1 cellular context compared by ENCODE assay signal in the genomic region with DNA sequence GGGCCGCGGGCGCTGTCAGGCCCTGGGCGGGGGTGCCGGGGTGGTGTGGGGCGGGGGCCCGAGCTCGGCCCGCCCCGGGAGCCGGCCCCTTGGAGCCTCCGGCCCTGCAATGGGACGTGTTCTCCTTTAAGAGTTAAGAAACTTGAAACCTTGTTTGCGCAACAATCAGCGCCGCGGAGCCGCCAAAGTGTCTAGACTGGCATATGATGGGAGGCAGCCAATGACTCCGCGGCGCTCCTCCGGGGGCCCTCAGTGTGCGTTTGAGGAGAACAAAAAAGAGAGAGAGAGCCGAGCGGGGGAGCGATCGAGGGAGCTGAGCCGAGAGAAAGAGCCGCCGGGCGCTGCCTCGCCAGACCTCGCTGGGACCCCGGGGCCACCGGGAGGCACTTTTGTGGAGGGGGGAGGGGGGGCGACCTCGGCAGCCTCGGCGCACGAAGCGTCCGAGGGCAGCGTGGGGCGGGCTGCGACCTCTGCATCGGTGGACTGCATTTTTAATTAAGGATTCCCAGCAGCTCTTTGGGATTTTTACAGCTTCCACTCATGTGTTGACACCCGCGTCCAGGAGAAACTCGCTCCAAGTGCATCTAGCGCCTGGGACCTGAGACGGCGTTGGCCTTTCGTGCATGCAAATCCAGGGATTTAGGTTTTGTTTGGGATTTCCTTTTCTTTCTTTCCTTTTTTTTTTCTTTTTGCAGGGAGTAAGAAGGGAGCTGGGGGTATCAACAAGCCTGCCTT.
TF ChIP-seq lines count a peak whose summit lies in the region.

A gene (plus strand): TSS at position 202 of the 735 bp plus-strand sequence. CDS start 1,023 bp downstream, outside the sequence.

TF ChIP-seq in HepG2, 621 proteins besides CTCF, POLR2A, EP300 and RAD21 (continued from another document and continues in another):
- TF ChIP-seq, protein P1, sequence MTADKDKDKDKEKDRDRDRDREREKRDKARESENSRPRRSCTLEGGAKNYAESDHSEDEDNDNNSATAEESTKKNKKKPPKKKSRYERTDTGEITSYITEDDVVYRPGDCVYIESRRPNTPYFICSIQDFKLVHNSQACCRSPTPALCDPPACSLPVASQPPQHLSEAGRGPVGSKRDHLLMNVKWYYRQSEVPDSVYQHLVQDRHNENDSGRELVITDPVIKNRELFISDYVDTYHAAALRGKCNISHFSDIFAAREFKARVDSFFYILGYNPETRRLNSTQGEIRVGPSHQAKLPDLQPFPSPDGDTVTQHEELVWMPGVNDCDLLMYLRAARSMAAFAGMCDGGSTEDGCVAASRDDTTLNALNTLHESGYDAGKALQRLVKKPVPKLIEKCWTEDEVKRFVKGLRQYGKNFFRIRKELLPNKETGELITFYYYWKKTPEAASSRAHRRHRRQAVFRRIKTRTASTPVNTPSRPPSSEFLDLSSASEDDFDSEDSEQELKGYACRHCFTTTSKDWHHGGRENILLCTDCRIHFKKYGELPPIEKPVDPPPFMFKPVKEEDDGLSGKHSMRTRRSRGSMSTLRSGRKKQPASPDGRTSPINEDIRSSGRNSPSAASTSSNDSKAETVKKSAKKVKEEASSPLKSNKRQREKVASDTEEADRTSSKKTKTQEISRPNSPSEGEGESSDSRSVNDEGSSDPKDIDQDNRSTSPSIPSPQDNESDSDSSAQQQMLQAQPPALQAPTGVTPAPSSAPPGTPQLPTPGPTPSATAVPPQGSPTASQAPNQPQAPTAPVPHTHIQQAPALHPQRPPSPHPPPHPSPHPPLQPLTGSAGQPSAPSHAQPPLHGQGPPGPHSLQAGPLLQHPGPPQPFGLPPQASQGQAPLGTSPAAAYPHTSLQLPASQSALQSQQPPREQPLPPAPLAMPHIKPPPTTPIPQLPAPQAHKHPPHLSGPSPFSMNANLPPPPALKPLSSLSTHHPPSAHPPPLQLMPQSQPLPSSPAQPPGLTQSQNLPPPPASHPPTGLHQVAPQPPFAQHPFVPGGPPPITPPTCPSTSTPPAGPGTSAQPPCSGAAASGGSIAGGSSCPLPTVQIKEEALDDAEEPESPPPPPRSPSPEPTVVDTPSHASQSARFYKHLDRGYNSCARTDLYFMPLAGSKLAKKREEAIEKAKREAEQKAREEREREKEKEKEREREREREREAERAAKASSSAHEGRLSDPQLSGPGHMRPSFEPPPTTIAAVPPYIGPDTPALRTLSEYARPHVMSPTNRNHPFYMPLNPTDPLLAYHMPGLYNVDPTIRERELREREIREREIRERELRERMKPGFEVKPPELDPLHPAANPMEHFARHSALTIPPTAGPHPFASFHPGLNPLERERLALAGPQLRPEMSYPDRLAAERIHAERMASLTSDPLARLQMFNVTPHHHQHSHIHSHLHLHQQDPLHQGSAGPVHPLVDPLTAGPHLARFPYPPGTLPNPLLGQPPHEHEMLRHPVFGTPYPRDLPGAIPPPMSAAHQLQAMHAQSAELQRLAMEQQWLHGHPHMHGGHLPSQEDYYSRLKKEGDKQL (CRISPR knock-in tag; IDR thresholded peaks at IDR 0.05; ENCODE audit: low read depth): peak; percentile 24; the same call in 1 of the 2 replicates
- TF ChIP-seq, protein P2, sequence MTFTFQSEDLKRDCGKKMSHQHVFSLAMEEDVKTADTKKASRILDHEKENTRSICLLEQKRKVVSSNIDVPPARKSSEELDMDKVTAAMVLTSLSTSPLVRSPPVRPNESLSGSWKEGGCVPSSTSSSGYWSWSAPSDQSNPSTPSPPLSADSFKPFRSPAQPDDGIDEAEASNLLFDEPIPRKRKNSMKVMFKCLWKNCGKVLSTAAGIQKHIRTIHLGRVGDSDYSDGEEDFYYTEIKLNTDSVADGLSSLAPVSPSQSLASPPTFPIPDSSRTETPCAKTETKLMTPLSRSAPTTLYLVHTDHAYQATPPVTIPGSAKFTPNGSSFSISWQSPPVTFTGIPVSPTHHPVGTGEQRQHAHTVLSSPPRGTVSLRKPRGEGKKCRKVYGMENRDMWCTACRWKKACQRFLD (CRISPR knock-in tag; IDR thresholded peaks at IDR 0.05; ENCODE audit: borderline replicate concordance): no peak
- TF ChIP-seq ZNF260 (CRISPR knock-in tag; IDR thresholded peaks at IDR 0.05; ENCODE audit: borderline replicate concordance, low read depth) (no peak), JUNB (CRISPR knock-in tag; IDR thresholded peaks at IDR 0.05; ENCODE audit: borderline replicate concordance) (no peak), ZNF121 (CRISPR knock-in tag; IDR thresholded peaks at IDR 0.05) (peak; percentile 22; the same call in 1 of the 2 replicates), THYN1 (CRISPR knock-in tag; IDR thresholded peaks at IDR 0.05; ENCODE audit: borderline replicate concordance, low read depth) (no peak), STAT5B (CRISPR knock-in tag; IDR thresholded peaks at IDR 0.05) (no peak), KDM6A (CRISPR knock-in tag; IDR thresholded peaks at IDR 0.05; ENCODE audit: low read depth) (no peak), SMAD9 (CRISPR knock-in tag; IDR thresholded peaks at IDR 0.05) (no peak), ZFP36 (IDR thresholded peaks at IDR 0.05; ENCODE audit: borderline replicate concordance, low read depth, low read length, partially characterized antibody) (no peak), TBX3 (IDR thresholded peaks at IDR 0.05; ENCODE audit: borderline replicate concordance) (no peak), SMARCE1 (IDR thresholded peaks at IDR 0.05; ENCODE audit: borderline replicate concordance) (no peak), MTA1 (CRISPR knock-in tag; IDR thresholded peaks at IDR 0.05; ENCODE audit: borderline replicate concordance) (no peak; the same call in 1 of the 2 replicates), PPARG (CRISPR knock-in tag; conservative IDR thresholded peaks at IDR 0.05) (peak; percentile 48; the same call in 1 of the 2 replicates), ZNF629 (CRISPR knock-in tag; conservative IDR thresholded peaks at IDR 0.05) (no peak), RCOR2 (CRISPR knock-in tag; IDR thresholded peaks at IDR 0.05) (no peak), NPAS2 (CRISPR knock-in tag; IDR thresholded peaks at IDR 0.05; ENCODE audit: borderline replicate concordance) (no peak), TBP (CRISPR knock-in tag; IDR thresholded peaks at IDR 0.05) (no peak), SP1 (IDR thresholded peaks at IDR 0.05) (no peak), SP1 (CRISPR knock-in tag; IDR thresholded peaks at IDR 0.05) (0 out of 2 replicates have a peak, but pooled peaks have one; percentile 8), ZFP82 (CRISPR knock-in tag; IDR thresholded peaks at IDR 0.05; ENCODE audit: borderline replicate concordance) (no peak), RXRA (CRISPR knock-in tag; IDR thresholded peaks at IDR 0.05) (peak; percentile 67; the same call in 1 of the 2 replicates), ELF1 (CRISPR knock-in tag; IDR thresholded peaks at IDR 0.05) (no peak), ZFP36L2 (CRISPR knock-in tag; IDR thresholded peaks at IDR 0.05) (no peak), KMT2B (CRISPR knock-in tag; IDR thresholded peaks at IDR 0.05) (no peak), ZMYM2 (CRISPR knock-in tag; IDR thresholded peaks at IDR 0.05) (no peak), ZNF3 (CRISPR knock-in tag; IDR thresholded peaks at IDR 0.05) (no peak), ZNF607 (CRISPR knock-in tag; IDR thresholded peaks at IDR 0.05; ENCODE audit: borderline replicate concordance) (peak; percentile 66; the same call in 1 of the 2 replicates), NFYC (CRISPR knock-in tag; IDR thresholded peaks at IDR 0.05) (peak; percentile 74), ZNF143 (CRISPR knock-in tag; IDR thresholded peaks at IDR 0.05) (no peak), ZNF282 (IDR thresholded peaks at IDR 0.05; ENCODE audit: partially characterized antibody) (no peak), HDAC2 (CRISPR knock-in tag; IDR thresholded peaks at IDR 0.05) (peak; percentile 66; the same call in 1 of the 2 replicates), KDM5A (IDR thresholded peaks at IDR 0.05; ENCODE audit: borderline replicate concordance, low read length) (no peak), ZMAT3 (CRISPR knock-in tag; conservative IDR thresholded peaks at IDR 0.05) (peak; percentile 52; the same call in 1 of the 2 replicates), MXI1 (IDR thresholded peaks at IDR 0.05; ENCODE audit: borderline replicate concordance, low read depth, low read length) (peak; percentile 40; the same call in 1 of the 3 replicates)
- TF ChIP-seq, protein P3, sequence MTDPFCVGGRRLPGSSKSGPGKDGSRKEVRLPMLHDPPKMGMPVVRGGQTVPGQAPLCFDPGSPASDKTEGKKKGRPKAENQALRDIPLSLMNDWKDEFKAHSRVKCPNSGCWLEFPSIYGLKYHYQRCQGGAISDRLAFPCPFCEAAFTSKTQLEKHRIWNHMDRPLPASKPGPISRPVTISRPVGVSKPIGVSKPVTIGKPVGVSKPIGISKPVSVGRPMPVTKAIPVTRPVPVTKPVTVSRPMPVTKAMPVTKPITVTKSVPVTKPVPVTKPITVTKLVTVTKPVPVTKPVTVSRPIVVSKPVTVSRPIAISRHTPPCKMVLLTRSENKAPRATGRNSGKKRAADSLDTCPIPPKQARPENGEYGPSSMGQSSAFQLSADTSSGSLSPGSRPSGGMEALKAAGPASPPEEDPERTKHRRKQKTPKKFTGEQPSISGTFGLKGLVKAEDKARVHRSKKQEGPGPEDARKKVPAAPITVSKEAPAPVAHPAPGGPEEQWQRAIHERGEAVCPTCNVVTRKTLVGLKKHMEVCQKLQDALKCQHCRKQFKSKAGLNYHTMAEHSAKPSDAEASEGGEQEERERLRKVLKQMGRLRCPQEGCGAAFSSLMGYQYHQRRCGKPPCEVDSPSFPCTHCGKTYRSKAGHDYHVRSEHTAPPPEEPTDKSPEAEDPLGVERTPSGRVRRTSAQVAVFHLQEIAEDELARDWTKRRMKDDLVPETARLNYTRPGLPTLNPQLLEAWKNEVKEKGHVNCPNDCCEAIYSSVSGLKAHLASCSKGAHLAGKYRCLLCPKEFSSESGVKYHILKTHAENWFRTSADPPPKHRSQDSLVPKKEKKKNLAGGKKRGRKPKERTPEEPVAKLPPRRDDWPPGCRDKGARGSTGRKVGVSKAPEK (CRISPR knock-in tag; IDR thresholded peaks at IDR 0.05; ENCODE audit: borderline replicate concordance): no peak
- TF ChIP-seq, protein P4, sequence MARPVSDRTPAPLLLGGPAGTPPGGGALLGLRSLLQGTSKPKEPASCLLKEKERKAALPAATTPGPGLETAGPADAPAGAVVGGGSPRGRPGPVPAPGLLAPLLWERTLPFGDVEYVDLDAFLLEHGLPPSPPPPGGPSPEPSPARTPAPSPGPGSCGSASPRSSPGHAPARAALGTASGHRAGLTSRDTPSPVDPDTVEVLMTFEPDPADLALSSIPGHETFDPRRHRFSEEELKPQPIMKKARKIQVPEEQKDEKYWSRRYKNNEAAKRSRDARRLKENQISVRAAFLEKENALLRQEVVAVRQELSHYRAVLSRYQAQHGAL (CRISPR knock-in tag; IDR thresholded peaks at IDR 0.05; ENCODE audit: not compliant biosample characterization): no peak
- TF ChIP-seq, protein P5, sequence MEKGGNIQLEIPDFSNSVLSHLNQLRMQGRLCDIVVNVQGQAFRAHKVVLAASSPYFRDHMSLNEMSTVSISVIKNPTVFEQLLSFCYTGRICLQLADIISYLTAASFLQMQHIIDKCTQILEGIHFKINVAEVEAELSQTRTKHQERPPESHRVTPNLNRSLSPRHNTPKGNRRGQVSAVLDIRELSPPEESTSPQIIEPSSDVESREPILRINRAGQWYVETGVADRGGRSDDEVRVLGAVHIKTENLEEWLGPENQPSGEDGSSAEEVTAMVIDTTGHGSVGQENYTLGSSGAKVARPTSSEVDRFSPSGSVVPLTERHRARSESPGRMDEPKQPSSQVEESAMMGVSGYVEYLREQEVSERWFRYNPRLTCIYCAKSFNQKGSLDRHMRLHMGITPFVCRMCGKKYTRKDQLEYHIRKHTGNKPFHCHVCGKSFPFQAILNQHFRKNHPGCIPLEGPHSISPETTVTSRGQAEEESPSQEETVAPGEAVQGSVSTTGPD (CRISPR knock-in tag; IDR thresholded peaks at IDR 0.05): no peak
- TF ChIP-seq, protein P6, sequence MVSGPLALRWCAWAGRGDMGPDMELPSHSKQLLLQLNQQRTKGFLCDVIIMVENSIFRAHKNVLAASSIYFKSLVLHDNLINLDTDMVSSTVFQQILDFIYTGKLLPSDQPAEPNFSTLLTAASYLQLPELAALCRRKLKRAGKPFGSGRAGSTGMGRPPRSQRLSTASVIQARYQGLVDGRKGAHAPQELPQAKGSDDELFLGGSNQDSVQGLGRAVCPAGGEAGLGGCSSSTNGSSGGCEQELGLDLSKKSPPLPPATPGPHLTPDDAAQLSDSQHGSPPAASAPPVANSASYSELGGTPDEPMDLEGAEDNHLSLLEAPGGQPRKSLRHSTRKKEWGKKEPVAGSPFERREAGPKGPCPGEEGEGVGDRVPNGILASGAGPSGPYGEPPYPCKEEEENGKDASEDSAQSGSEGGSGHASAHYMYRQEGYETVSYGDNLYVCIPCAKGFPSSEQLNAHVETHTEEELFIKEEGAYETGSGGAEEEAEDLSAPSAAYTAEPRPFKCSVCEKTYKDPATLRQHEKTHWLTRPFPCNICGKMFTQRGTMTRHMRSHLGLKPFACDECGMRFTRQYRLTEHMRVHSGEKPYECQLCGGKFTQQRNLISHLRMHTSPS (CRISPR knock-in tag; IDR thresholded peaks at IDR 0.05; ENCODE audit: low read depth): no peak
- TF ChIP-seq, protein P7, sequence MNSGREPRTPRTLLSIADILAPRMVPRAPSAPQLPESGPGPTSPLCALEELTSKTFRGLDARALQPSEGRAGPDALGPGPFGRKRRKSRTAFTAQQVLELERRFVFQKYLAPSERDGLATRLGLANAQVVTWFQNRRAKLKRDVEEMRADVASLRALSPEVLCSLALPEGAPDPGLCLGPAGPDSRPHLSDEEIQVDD (CRISPR knock-in tag; IDR thresholded peaks at IDR 0.05; ENCODE audit: borderline replicate concordance): no peak
- TF ChIP-seq, protein P8, sequence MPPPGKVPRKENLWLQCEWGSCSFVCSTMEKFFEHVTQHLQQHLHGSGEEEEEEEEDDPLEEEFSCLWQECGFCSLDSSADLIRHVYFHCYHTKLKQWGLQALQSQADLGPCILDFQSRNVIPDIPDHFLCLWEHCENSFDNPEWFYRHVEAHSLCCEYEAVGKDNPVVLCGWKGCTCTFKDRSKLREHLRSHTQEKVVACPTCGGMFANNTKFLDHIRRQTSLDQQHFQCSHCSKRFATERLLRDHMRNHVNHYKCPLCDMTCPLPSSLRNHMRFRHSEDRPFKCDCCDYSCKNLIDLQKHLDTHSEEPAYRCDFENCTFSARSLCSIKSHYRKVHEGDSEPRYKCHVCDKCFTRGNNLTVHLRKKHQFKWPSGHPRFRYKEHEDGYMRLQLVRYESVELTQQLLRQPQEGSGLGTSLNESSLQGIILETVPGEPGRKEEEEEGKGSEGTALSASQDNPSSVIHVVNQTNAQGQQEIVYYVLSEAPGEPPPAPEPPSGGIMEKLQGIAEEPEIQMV (CRISPR knock-in tag; IDR thresholded peaks at IDR 0.05; ENCODE audit: low read depth): no peak
- TF ChIP-seq, protein P9, sequence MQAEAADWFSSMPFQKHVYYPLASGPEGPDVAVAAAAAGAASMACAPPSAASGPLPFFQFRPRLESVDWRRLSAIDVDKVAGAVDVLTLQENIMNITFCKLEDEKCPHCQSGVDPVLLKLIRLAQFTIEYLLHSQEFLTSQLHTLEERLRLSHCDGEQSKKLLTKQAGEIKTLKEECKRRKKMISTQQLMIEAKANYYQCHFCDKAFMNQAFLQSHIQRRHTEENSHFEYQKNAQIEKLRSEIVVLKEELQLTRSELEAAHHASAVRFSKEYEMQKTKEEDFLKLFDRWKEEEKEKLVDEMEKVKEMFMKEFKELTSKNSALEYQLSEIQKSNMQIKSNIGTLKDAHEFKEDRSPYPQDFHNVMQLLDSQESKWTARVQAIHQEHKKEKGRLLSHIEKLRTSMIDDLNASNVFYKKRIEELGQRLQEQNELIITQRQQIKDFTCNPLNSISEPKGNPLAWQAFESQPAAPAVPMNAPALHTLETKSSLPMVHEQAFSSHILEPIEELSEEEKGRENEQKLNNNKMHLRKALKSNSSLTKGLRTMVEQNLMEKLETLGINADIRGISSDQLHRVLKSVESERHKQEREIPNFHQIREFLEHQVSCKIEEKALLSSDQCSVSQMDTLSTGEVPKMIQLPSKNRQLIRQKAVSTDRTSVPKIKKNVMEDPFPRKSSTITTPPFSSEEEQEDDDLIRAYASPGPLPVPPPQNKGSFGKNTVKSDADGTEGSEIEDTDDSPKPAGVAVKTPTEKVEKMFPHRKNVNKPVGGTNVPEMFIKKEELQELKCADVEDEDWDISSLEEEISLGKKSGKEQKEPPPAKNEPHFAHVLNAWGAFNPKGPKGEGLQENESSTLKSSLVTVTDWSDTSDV (CRISPR knock-in tag; IDR thresholded peaks at IDR 0.05): no peak
